In genomic region chr15:90234519-90234988, GRCh38 we compare ENCODE assay signal across 2 cellular contexts.
TF ChIP-seq lines count a peak whose summit lies in the region.

No MANE protein-coding gene starts in this region.

TF ChIP-seq in HCT116, 20 proteins besides CTCF, POLR2A, EP300 and RAD21:
- no peak for TF ChIP-seq ATF3 (IDR thresholded peaks at IDR 0.05)
- no peak for TF ChIP-seq MAX (IDR thresholded peaks at IDR 0.05)
- TF ChIP-seq CEBPB (IDR thresholded peaks at IDR 0.05; ENCODE audit: low read depth), result no peak
- TF ChIP-seq YY1 (IDR thresholded peaks at IDR 0.05; ENCODE audit: extremely low read depth, insufficient replicate concordance, low read depth, low read length), result no peak
- TF ChIP-seq JUND (IDR thresholded peaks at IDR 0.05), result no peak
- no peak for TF ChIP-seq EZH2 (IDR thresholded peaks at IDR 0.05)
- no peak for TF ChIP-seq REST (IDR thresholded peaks at IDR 0.05; ENCODE audit: low read depth)
- no peak for TF ChIP-seq ELF1 (IDR thresholded peaks at IDR 0.05; ENCODE audit: borderline replicate concordance, low read depth)
- TF ChIP-seq POLR2AphosphoS5 (IDR thresholded peaks at IDR 0.05; ENCODE audit: low read depth, low read length), result no peak
- no peak for TF ChIP-seq CBX3 (IDR thresholded peaks at IDR 0.05; ENCODE audit: low read depth)

TF ChIP-seq in GM12878, 131 proteins besides CTCF, POLR2A, EP300 and RAD21:
- no peak for TF ChIP-seq GABPA (IDR thresholded peaks at IDR 0.05; ENCODE audit: low read depth)
- TF ChIP-seq SREBF2 (IDR thresholded peaks at IDR 0.05; ENCODE audit: low read length), result no peak
- TF ChIP-seq WRNIP1 (IDR thresholded peaks at IDR 0.05; ENCODE audit: borderline replicate concordance, low read depth, low read length), result no peak
- TF ChIP-seq CHD1 (IDR thresholded peaks at IDR 0.05; ENCODE audit: low read depth, low read length), result no peak
